20 cellular contexts compared by ENCODE assay signal in genomic region chr2:223788826-223789225, GRCh38.
"Had no signal": no experiment of that assay in that cellular context is flagged by ENCODE, and none has a peak within 500 bp of the region (broad histone marks: within the 10 kb centered on the region; RNA-seq: fewer than 3 reads in every experiment).

No MANE protein-coding gene starts in this region.

- H3K4me3 ChIP-seq: coronary artery, dorsolateral prefrontal cortex, heart left ventricle, sigmoid colon, skin epidermis, stomach, thoracic aorta had no signal

- H3K4me1 ChIP-seq: heart left ventricle, sigmoid colon, stomach had no signal

- H3K36me3 Mint-ChIP-seq: type B pancreatic cell had no signal

- H3K36me3 ChIP-seq: heart left ventricle, neutrophil, sigmoid colon, stomach, thoracic aorta had no signal

- H3K27me3 ChIP-seq: dorsolateral prefrontal cortex, heart left ventricle, neutrophil, sigmoid colon, stomach had no signal

- H3K4me3 Mint-ChIP-seq: naive thymus-derived CD8-positive, alpha-beta T cell; type B pancreatic cell had no signal

- DNase-seq: cerebellar nuclear complex; dorsolateral prefrontal cortex; effector CD8-positive, alpha-beta T cell; foreskin melanocyte; heart left ventricle; hypothalamus; kidney glomerular epithelial cell; naive thymus-derived CD8-positive, alpha-beta T cell; posterior cingulate gyrus; sigmoid colon; stimulated activated CD4-positive, alpha-beta T cell treated with anti-CD3 and anti-CD28 coated beads, Interleukin-2, amount 100 ng/mL, for 24 hours; stimulated activated CD4-positive, alpha-beta T cell treated with anti-CD3 and anti-CD28 coated beads, Interleukin-4, amount 100 ng/mL, for 4 hours; stimulated activated naive CD4-positive, alpha-beta T cell; stomach; substantia nigra had no signal

- H3K27ac ChIP-seq: coronary artery, dorsolateral prefrontal cortex, heart left ventricle, neutrophil, sigmoid colon, skin epidermis, stomach, thoracic aorta had no signal

- H3K9me3 ChIP-seq: neutrophil, stomach, thoracic aorta had no signal

- H3K27ac Mint-ChIP-seq: naive thymus-derived CD8-positive, alpha-beta T cell; type B pancreatic cell had no signal

- H3K27me3 Mint-ChIP-seq: type B pancreatic cell had no signal

- ATAC-seq: heart left ventricle; naive thymus-derived CD8-positive, alpha-beta T cell had no signal
